12 cellular contexts compared by ENCODE assay signal in genomic region chr1:173333581-173333980, GRCh38.
DNase-seq lines count a peak whose midpoint lies in the region; ATAC-seq and FAIRE-seq lines count a peak whose summit lies in the region.
"Had no signal": no experiment of that assay in that cellular context is flagged by ENCODE, and none has a peak within 500 bp of the region (broad histone marks: within the 10 kb centered on the region; RNA-seq: fewer than 3 reads in every experiment).

No MANE protein-coding gene starts in this region.

- no peak overlapping the region for H3K9ac ChIP-seq in mesenchymal stem cell (ENCODE audit: low read length)

- no peak overlapping the region for H2BK5ac ChIP-seq in mesenchymal stem cell (ENCODE audit: low read depth, low read length, poor library complexity, severe bottlenecking)

- H3K36me3 ChIP-seq in mesenchymal stem cell (ENCODE audit: control insufficient read depth in 1 of 2, insufficient read depth in 2 of 2, low read depth in 1 of 2, low read length in 2 of 2) = no peaks in the 10 kb centered on the region
- H3K36me3 ChIP-seq: colonic mucosa had no signal

- no peaks in the 10 kb centered on the region for H3K79me1 ChIP-seq in mesenchymal stem cell (replicated peaks; ENCODE audit: low read length, poor library complexity, severe bottlenecking)

- H3K4me2 ChIP-seq in mesenchymal stem cell (ENCODE audit: low read length, poor library complexity, severe bottlenecking) = no peak overlapping the region

- no peak overlapping the region for H4K91ac ChIP-seq in mesenchymal stem cell (ENCODE audit: low read length)

- DNase-seq in mesenchymal stem cell (peak; percentile 45), NCI-H1105 treated with DMSO at 0.1 percent for 48 hours (lab: John Stamatoyannopoulos, UW) (no peak), head of caudate nucleus (no peak), RCC 7860 (ENCODE audit: low spot score) (no peak), SW480 (ENCODE audit: low spot score) (no peak)
- DNase-seq: activated T-cell treated with anti-CD3 and anti-CD28 coated beads for 4 hours, colonic mucosa, NCI-H345, SW 1271 had no signal

- peak overlapping the region; percentile 75 for H2AK5ac ChIP-seq in mesenchymal stem cell (ENCODE audit: low read length, severe bottlenecking)

- H4K8ac ChIP-seq in mesenchymal stem cell (ENCODE audit: low read length) = no peak overlapping the region

- no peak overlapping the region for H3K4me3 ChIP-seq in mesenchymal stem cell (ENCODE audit: insufficient read depth in 1 of 2, low read depth in 1 of 2, low read length in 2 of 2)
- H3K4me3 ChIP-seq: colonic mucosa had no signal

- H3K23ac ChIP-seq in mesenchymal stem cell (ENCODE audit: low read length in 2 of 2) = no peak overlapping the region

- FAIRE-seq in RCC 7860 (lab: Jason Lieb, UNC) = no peak

- H3K4ac ChIP-seq in mesenchymal stem cell (ENCODE audit: low read depth in 1 of 2, low read length in 2 of 2) = no peak overlapping the region

- H3K27me3 ChIP-seq in mesenchymal stem cell (ENCODE audit: control insufficient read depth in 1 of 2, insufficient read depth in 1 of 2, low read length in 2 of 2) = no peaks in the 10 kb centered on the region
- H3K27me3 ChIP-seq: colonic mucosa had no signal

- H2BK120ac ChIP-seq in mesenchymal stem cell (ENCODE audit: low read depth, low read length) = no peak overlapping the region

- H3K18ac ChIP-seq in mesenchymal stem cell (ENCODE audit: low read depth in 1 of 2, low read length in 2 of 2) = peak overlapping the region in 1 of 2 experiments; percentile 65

- H2AFZ ChIP-seq in mesenchymal stem cell (ENCODE audit: low read depth, low read length) = no peak overlapping the region

- no peak overlapping the region for H3K14ac ChIP-seq in mesenchymal stem cell (ENCODE audit: low read length in 2 of 2)

- H2BK12ac ChIP-seq in mesenchymal stem cell (ENCODE audit: low read length in 2 of 2) = no peak overlapping the region

- no peak overlapping the region for H3K27ac ChIP-seq in mesenchymal stem cell (ENCODE audit: low read length, poor library complexity, severe bottlenecking)
- H3K27ac ChIP-seq: colonic mucosa had no signal

- H2BK15ac ChIP-seq in mesenchymal stem cell (ENCODE audit: low read depth, poor library complexity, severe bottlenecking) = no peak overlapping the region

- no peaks in the 10 kb centered on the region for H3K9me3 ChIP-seq in mesenchymal stem cell (ENCODE audit: control insufficient read depth, low read length)
- H3K9me3 ChIP-seq: colonic mucosa had no signal

- intact Hi-C loops in head of caudate nucleus (cut with DNase I) = no loop called here

- WGBS in mesenchymal stem cell = 84% methylated on average over 1 of the region's 1 CpG

- peak; percentile 83 for ATAC-seq in GM18867 (IDR thresholded peaks at IDR 0.05; ENCODE audit: unreplicated experiment)
- peak; percentile 81 for ATAC-seq in GM21619 (IDR thresholded peaks at IDR 0.05; ENCODE audit: unreplicated experiment)
- peak; percentile 64 for ATAC-seq in HG03442 (IDR thresholded peaks at IDR 0.05; ENCODE audit: unreplicated experiment)

- H3K4me1 ChIP-seq in mesenchymal stem cell (ENCODE audit: control insufficient read depth, insufficient read depth, low read depth, low read length) = peaks cover 3% of the 10 kb centered on the region
- H3K4me1 ChIP-seq: colonic mucosa had no signal
